Comparison of ENCODE assay signal across 11 cellular contexts in genomic region chr4:2746891-2747695, GRCh38. TPM values are rescaled to one million over a fixed set of nuclear protein-coding genes. Genes with fewer than 3 reads are reported as not detected.
DNase-seq lines count a peak whose midpoint lies in the region; ATAC-seq and TF ChIP-seq lines count a peak whose summit lies in the region.
"Had no signal": no experiment of that assay in that cellular context is flagged by ENCODE, and none has a peak within 500 bp of the region (broad histone marks: within the 10 kb centered on the region; RNA-seq: fewer than 3 reads in every experiment).

No MANE protein-coding gene starts in this region.

- no peaks in the 10 kb centered on the region for H3K9me3 ChIP-seq in breast epithelium
- no peaks in the 10 kb centered on the region for H3K9me3 ChIP-seq in tibial artery

- TF ChIP-seq CTCF in MCF 10A (IDR thresholded peaks at IDR 0.05; ENCODE audit: unreplicated experiment) = no peak
- no peak for TF ChIP-seq CTCF in breast epithelium (IDR thresholded peaks at IDR 0.05)
- TF ChIP-seq CTCF in activated B cell treated with CpG ODN at 0.5 μM for 24 hours (IDR thresholded peaks at IDR 0.05) = no peak
- TF ChIP-seq CTCF in foreskin keratinocyte (conservative IDR thresholded peaks at IDR 0.05) = no peak
- TF ChIP-seq CTCF in tibial artery (IDR thresholded peaks at IDR 0.05) = no peak
- TF ChIP-seq CTCF in type B pancreatic cell (conservative IDR thresholded peaks at IDR 0.05) = no peak

- POLR2A ChIA-PET in MCF 10A (lab: Yijun Ruan, JAX) = interaction anchor here (1.6 kb wide), 1 partner anchor 9 kb away, joined by 5 read pairs; the partner anchor contains the start of gene TNIP2
- POLR2A ChIA-PET in activated B cell treated with CpG ODN at 0.5 μM for 24 hours (lab: Charles Lee) = interaction anchor here (0.6 to 5.4 kb wide), 24 partner anchors 10 to 294 kb away, joined by 3 to 65 read pairs (median 5); partner anchors contain the start of genes FAM193A, GRK4, NOP14 and RNF4

- H3K27me3 Mint-ChIP-seq in MCF 10A (ENCODE audit: insufficient read depth, unreplicated experiment) (no peaks in the 10 kb centered on the region), activated B cell treated with CpG ODN at 0.5 μM for 24 hours (no peaks in the 10 kb centered on the region), type B pancreatic cell (no peaks in the 10 kb centered on the region)

- H3K9me3 Mint-ChIP-seq in MCF 10A (ENCODE audit: unreplicated experiment) = no peaks in the 10 kb centered on the region
- H3K9me3 Mint-ChIP-seq in activated B cell treated with CpG ODN at 0.5 μM for 24 hours = no peaks in the 10 kb centered on the region
- no peaks in the 10 kb centered on the region for H3K9me3 Mint-ChIP-seq in type B pancreatic cell

- peaks cover 4% of the 10 kb centered on the region for H3K36me3 ChIP-seq in breast epithelium
- H3K36me3 ChIP-seq in tibial artery = peaks cover 30 to 60% (median 51%) of the 10 kb centered on the region in 3 donors

- no peak overlapping the region for H3K4me3 Mint-ChIP-seq in MCF 10A (ENCODE audit: unreplicated experiment)
- H3K4me3 Mint-ChIP-seq in activated B cell treated with CpG ODN at 0.5 μM for 24 hours = peak overlapping the region; percentile 68
- H3K4me3 Mint-ChIP-seq in type B pancreatic cell = no peak overlapping the region

- H3K27ac Mint-ChIP-seq in MCF 10A (ENCODE audit: low read depth, unreplicated experiment) (peak overlapping the region; percentile 39), activated B cell treated with CpG ODN at 0.5 μM for 24 hours (peak overlapping the region; percentile 94), type B pancreatic cell (no peak overlapping the region)

- H3K4me1 ChIP-seq in breast epithelium (no peaks in the 10 kb centered on the region), foreskin keratinocyte (peaks cover 15% of the 10 kb centered on the region), tibial artery (peaks cover 6 to 28% (median 12%) of the 10 kb centered on the region in 4 donors)

- H3K4me1 Mint-ChIP-seq in MCF 10A (ENCODE audit: insufficient read depth, unreplicated experiment) (peaks cover 7% of the 10 kb centered on the region), activated B cell treated with CpG ODN at 0.5 μM for 24 hours (peaks cover 60% of the 10 kb centered on the region), type B pancreatic cell (ENCODE audit: unreplicated experiment) (no peaks in the 10 kb centered on the region)

- H3K27ac ChIP-seq in breast epithelium = peak overlapping the region in 1 of 2 donors; percentile 48
- peak overlapping the region; percentile 91 for H3K27ac ChIP-seq in foreskin keratinocyte
- H3K27ac ChIP-seq in tibial artery = peak overlapping the region; percentile 49 to 63

- H3K4me3 ChIP-seq in breast epithelium = no peak overlapping the region
- H3K4me3 ChIP-seq in tibial artery = no peak overlapping the region
- H3K4me3 ChIP-seq: K562 had no signal

- no peak for TF ChIP-seq POLR2A in breast epithelium (IDR thresholded peaks at IDR 0.05)

- H3K36me3 Mint-ChIP-seq in MCF 10A (ENCODE audit: insufficient read depth, unreplicated experiment) (peaks cover 46% of the 10 kb centered on the region), activated B cell treated with CpG ODN at 0.5 μM for 24 hours (ENCODE audit: low read depth) (peaks cover 68% of the 10 kb centered on the region), type B pancreatic cell (peaks cover 4% of the 10 kb centered on the region)

- CTCF ChIA-PET in MCF 10A (lab: Yijun Ruan, JAX) (interaction anchor here (0.7 to 1.2 kb wide), 2 partner anchors 13 to 93 kb away, joined by 3 read pairs; no protein-coding TSS in a partner anchor), activated B cell treated with CpG ODN at 0.5 μM for 24 hours (lab: Charles Lee) (interaction anchor here (1.2 to 2.0 kb wide), 4 partner anchors 17 to 527 kb away, joined by 3 to 8 read pairs (median 3); no protein-coding TSS in a partner anchor)

- BruUV-seq in MCF 10A (replicated peaks; lab: Mats Ljungman, UMichigan) = no TSS peak

- H3K27me3 ChIP-seq in breast epithelium (no peaks in the 10 kb centered on the region), foreskin keratinocyte (no peaks in the 10 kb centered on the region), tibial artery (no peaks in the 10 kb centered on the region)

- ATAC-seq in activated B cell treated with CpG ODN at 0.5 μM for 24 hours (ENCODE audit: low read depth) = no peak
- no peak for ATAC-seq in foreskin keratinocyte

- DNase-seq in MCF 10A (ENCODE audit: unreplicated experiment) (no peak), breast epithelium (ENCODE audit: low spot score in 2 of 2) (no peak), activated B cell treated with CpG ODN at 0.5 μM for 24 hours (no peak), foreskin keratinocyte (no peak), tibial artery (no peak), nucleus accumbens (lab: John Stamatoyannopoulos, UW) (no peak), type B pancreatic cell (ENCODE audit: extremely low spot score, unreplicated experiment) (no peak)
- DNase-seq in activated CD4-positive, alpha-beta T cell treated with anti-CD3 and anti-CD28 coated beads for 4 hours = no peak
- DNase-seq: amniotic stem cell, C1 segment of cervical spinal cord had no signal

- intact Hi-C loops in MCF 10A (cut with micrococcal nuclease) = no loop called here
- intact Hi-C loops in breast epithelium (cut with DNase I; ENCODE audit: low total_unique reads) = loop anchor here (5.0 kb wide), 1 partner anchor 115 kb away; no protein-coding TSS in a partner anchor
- intact Hi-C loops in activated B cell treated with CpG ODN at 0.5 μM for 24 hours (cut with micrococcal nuclease) = loop anchor here (1.0 to 5.0 kb wide), 16 partner anchors 9 to 740 kb away; partner anchors contain the start of genes FAM193A, HAUS3, HTT and HTT-AS
- intact Hi-C loops in tibial artery (cut with DNase I; ENCODE audit: low total_unique reads) = no loop called here

RNA-seq across cellular contexts. Expression of gene TNIP2, which starts 9.0 kb away (rescaled TPM):
- total RNA-seq in MCF 10A (2022) (40.5 and 46.1 TPM in 2 replicates), breast epithelium (10 to 100 TPM; 46.4 to 73.4 (median 64.2) TPM), activated B cell treated with CpG ODN at 0.5 μM for 24 hours (79.1 and 83.2 TPM in 2 replicates), foreskin keratinocyte (35.5 and 35.6 TPM in 2 replicates), type B pancreatic cell (ENCODE audit: low replicate concordance) (25.3 and 26.1 TPM in 2 replicates)
- 36.6 and 41.3 TPM in 2 replicates for polyA plus RNA-seq in foreskin keratinocyte

RNA-seq across cellular contexts. Expression of gene SH3BP2, which starts 45.8 kb away (rescaled TPM):
- total RNA-seq in MCF 10A (2022) (48.4 and 57.9 TPM in 2 replicates), breast epithelium (10 to 100 TPM; 40.5 to 74.8 (median 59.3) TPM), activated B cell treated with CpG ODN at 0.5 μM for 24 hours (40.4 and 43.2 TPM in 2 replicates), foreskin keratinocyte (12.5 and 15.7 TPM in 2 replicates), type B pancreatic cell (ENCODE audit: low replicate concordance) (31.4 and 45.4 TPM in 2 replicates)
- polyA plus RNA-seq in foreskin keratinocyte = 8.3 and 10.8 TPM in 2 replicates

Comparison
In these comparisons a context has a peak if more than half of its experiments do, and no peak if none do; other contexts are left out.
1. intact Hi-C loops: an anchor here in breast epithelium (5.0 kb wide) and activated B cell treated with CpG ODN at 0.5 μM for 24 hours (1.0 to 5.0 kb wide); none called in MCF 10A and tibial artery.